In genomic region chr17:75832652-75833400, GRCh38 we compare ENCODE assay signal across 11 cellular contexts. TPM values are rescaled to one million over a fixed set of nuclear protein-coding genes. Genes with fewer than 3 reads are reported as not detected.
DNase-seq lines count a peak whose midpoint lies in the region; ATAC-seq, FAIRE-seq and TF ChIP-seq lines count a peak whose summit lies in the region.
"Had no signal": no experiment of that assay in that cellular context is flagged by ENCODE, and none has a peak within 500 bp of the region (broad histone marks: within the 10 kb centered on the region; RNA-seq: fewer than 3 reads in every experiment).

No MANE protein-coding gene starts in this region.

- H2AFZ ChIP-seq in K562 (ENCODE audit: low read depth, low read length), result no peak overlapping the region

- no peak for TF ChIP-seq RAD21 in K562 (CRISPR knock-in tag; conservative IDR thresholded peaks at IDR 0.05 in 1 of 2, IDR thresholded peaks at IDR 0.05 in 1 of 2)

- TF ChIP-seq CTCF in K562 (IDR thresholded peaks at IDR 0.05 in 2 of 3, conservative IDR thresholded peaks at IDR 0.05 in 1 of 3; ENCODE audit: insufficient read depth in 2 of 3, low read depth in 1 of 3, low read length in 3 of 3), result no peak
- no peak for TF ChIP-seq CTCF in ascending aorta (IDR thresholded peaks at IDR 0.05)

- POLR2A ChIA-PET in K562 (lab: Yijun Ruan, JAX), result interaction anchor here (1.0 to 4.8 kb wide), 7 partner anchors 8 to 57 kb away, joined by 3 to 46 read pairs (median 6); partner anchors contain the start of gene UNC13D

- H3K4me1 ChIP-seq in K562 (replicated peaks in 1 of 2; ENCODE audit: control insufficient read depth in 2 of 2, insufficient read depth in 2 of 2, low read length in 2 of 2) (peaks cover 0 to 57% of the 10 kb centered on the region in 2 experiments; a peak in 3 of 5 replicates), muscle layer of duodenum (ENCODE audit: control insufficient read depth in 1 of 2, insufficient read depth in 2 of 2, low read length in 2 of 2) (peaks cover 5 to 13% of the 10 kb centered on the region in 2 donors), ascending aorta (peaks cover 2 to 5% of the 10 kb centered on the region in 2 donors)

- H3K27me3 ChIP-seq in K562 (ENCODE audit: control insufficient read depth in 2 of 2, insufficient read depth in 2 of 2, low read length in 2 of 2) (no peaks in the 10 kb centered on the region), muscle layer of duodenum (ENCODE audit: low read depth, low read length) (no peaks in the 10 kb centered on the region), ascending aorta (no peaks in the 10 kb centered on the region)
- H3K27me3 ChIP-seq: ovary, SJSA1 had no signal

- no peak overlapping the region for H3K4me3 ChIP-seq in K562
- no peak overlapping the region for H3K4me3 ChIP-seq in muscle layer of duodenum (ENCODE audit: low read depth in 1 of 2, low read length in 2 of 2)
- H3K4me3 ChIP-seq in ascending aorta, result no peak overlapping the region
- H3K4me3 ChIP-seq: ovary, SJSA1 had no signal

- H3K9me3 ChIP-seq in KOPT-K1 (ENCODE audit: insufficient read depth, low read length, poor library complexity, severe bottlenecking) (no peaks in the 10 kb centered on the region), K562 (replicated peaks; ENCODE audit: control insufficient read depth, insufficient read depth, low read depth, low read length) (no peaks in the 10 kb centered on the region), muscle layer of duodenum (ENCODE audit: control insufficient read depth in 1 of 2, low read length in 2 of 2) (no peaks in the 10 kb centered on the region), ascending aorta (no peaks in the 10 kb centered on the region)
- H3K9me3 ChIP-seq: ovary, SJSA1 had no signal

- peak; percentile 12 for DNase-seq in COLO668 (lab: John Stamatoyannopoulos, UW; ENCODE audit: unreplicated experiment)
- DNase-seq in K562 (ENCODE audit: extremely low read depth in 1 of 4, low spot score in 3 of 4), result no peak
- no peak for DNase-seq in NCI-H345 treated with DMSO at 0.1 percent for 48 hours (lab: John Stamatoyannopoulos, UW; ENCODE audit: unreplicated experiment)
- no peak for DNase-seq in ascending aorta (ENCODE audit: low spot score in 2 of 2)
- DNase-seq: cerebellar nuclear complex, ovary had no signal

- FAIRE-seq in K562 (lab: Jason Lieb, UNC), result no peak

- BruUV-seq in K562 (replicated peaks; lab: Mats Ljungman, UMichigan), result no TSS peak

- H3K9ac ChIP-seq in K562 (ENCODE audit: insufficient read depth in 1 of 2, low read depth in 2 of 2, low read length in 2 of 2), result peak overlapping the region in 1 of 2 experiments; percentile 81; a peak in 2 of 4 replicates

- CTCF ChIA-PET in K562 (lab: Yijun Ruan, JAX; ENCODE audit: low intra/inter-chr PET ratio), result interaction anchor here (0.7 kb wide), 1 partner anchor 61 kb away, joined by 4 read pairs; no protein-coding TSS in a partner anchor

- H4K20me1 ChIP-seq in K562 (replicated peaks; ENCODE audit: control insufficient read depth, insufficient read depth, low read length), result 0 out of 2 replicates have a peak, but pooled peaks cover 4% of the 10 kb centered on the region

- in situ Hi-C loops in K562 (cut with MboI), result no loop called here

- H3K4me2 ChIP-seq in K562 (ENCODE audit: insufficient read depth, low read length), result no peak overlapping the region

- WGBS in K562 (ENCODE audit: insufficient coverage, low coverage, missing lambda C conversion rate), result 80% methylated on average over 6 of the region's 20 CpGs

- H3K36me3 ChIP-seq in KOPT-K1 (ENCODE audit: insufficient read depth, low read length) (peaks cover 86% of the 10 kb centered on the region), K562 (ENCODE audit: control insufficient read depth, insufficient read depth, low read length) (peaks cover 94% of the 10 kb centered on the region; the same call in 2 of the 3 replicates), muscle layer of duodenum (ENCODE audit: control insufficient read depth in 1 of 2, insufficient read depth in 2 of 2, low read length in 2 of 2) (peaks cover 0 to 32% of the 10 kb centered on the region in 2 donors), ascending aorta (peaks cover 21 to 45% of the 10 kb centered on the region in 2 donors)
- H3K36me3 ChIP-seq: ovary, SJSA1 had no signal

- H3K79me2 ChIP-seq in K562 (ENCODE audit: control insufficient read depth, insufficient read depth, low read length), result peaks cover 3% of the 10 kb centered on the region; the same call in 1 of the 3 replicates

- ATAC-seq in K562, result peak; percentile 38
- no peak for ATAC-seq in HG03135 (IDR thresholded peaks at IDR 0.05; ENCODE audit: unreplicated experiment)
- ATAC-seq in HG02763 (IDR thresholded peaks at IDR 0.05; ENCODE audit: unreplicated experiment), result no peak

- no peaks in the 10 kb centered on the region for H3K9me1 ChIP-seq in K562 (ENCODE audit: control insufficient read depth, insufficient read depth, low read length)

- peak; percentile 62; the same call in 1 of the 2 replicates for TF ChIP-seq POLR2A in K562 (conservative IDR thresholded peaks at IDR 0.05)

- H3K27ac ChIP-seq in KOPT-K1 (ENCODE audit: low read depth, low read length, poor library complexity, severe bottlenecking), result peak overlapping the region; percentile 93
- peak overlapping the region; percentile 45; the same call in 1 of the 3 replicates for H3K27ac ChIP-seq in K562 (ENCODE audit: extremely low read depth, low read depth, low read length)
- peak overlapping the region; percentile 49 for H3K27ac ChIP-seq in muscle layer of duodenum (ENCODE audit: low read length)
- peak overlapping the region in 1 of 2 donors; percentile 35 for H3K27ac ChIP-seq in ascending aorta
- H3K27ac ChIP-seq: ovary, SJSA1 had no signal

- intact Hi-C loops in K562 (cut with micrococcal nuclease) (no loop called here), ascending aorta (cut with DNase I) (no loop called here)

- no peak for TF ChIP-seq EP300 in K562 (IDR thresholded peaks at IDR 0.05; ENCODE audit: low read length)

RNA-seq across cellular contexts. Expression of gene UNC13D, which starts 11.4 kb away (rescaled TPM):
- 235 and 813 TPM in 2 replicates for total RNA-seq in K562 (2011; cell fraction: chromatin; rRNA removed; ENCODE audit: low replicate concordance)
- 592 and 605 TPM in 2 replicates for total RNA-seq in K562 (2011; cell fraction: nucleolus; rRNA removed)
- total RNA-seq in K562 (2011; cell fraction: nucleoplasm; rRNA removed), result 287 and 294 TPM in 2 replicates
- total RNA-seq in K562 (2014; rRNA removed), result 150 and 207 TPM in 2 replicates
- 22.9 and 31.6 TPM in 2 replicates for total RNA-seq in K562 (2014; rRNA removed; fragmentation: Illumina TruSeq; extraction: Trizol)
- 74.2 and 74.8 TPM in 2 replicates for total RNA-seq in K562 (2015; rRNA removed; fragmentation: Illumina TruSeq; extraction: Trizol)
- 222 and 244 TPM in 2 replicates for total RNA-seq in K562 (2021)
- 69.2 and 129 TPM in 2 replicates for polyA plus RNA-seq in K562 (2011; rRNA removed)
- 51.7 and 114 TPM in 2 replicates for polyA plus RNA-seq in K562 (2011; cell fraction: cytosol; rRNA removed)
- polyA plus RNA-seq in K562 (2011; cell fraction: nucleus; rRNA removed), result 454 and 648 TPM in 2 replicates
- 163 and 235 TPM in 2 replicates for polyA plus RNA-seq in K562 (2012)
- polyA plus RNA-seq in K562 (2014; fragmentation: Illumina TruSeq; extraction: Trizol), result 66.9 and 108 TPM in 2 replicates
- polyA plus RNA-seq in K562 (2014; fragmentation: Nextera tagmentation; extraction: Ambion mirVana), result 1 to 10 TPM in 1 of 2 experiments, under 1 TPM in 1; 0.86 to 1.9 TPM
- 147 and 160 TPM in 2 replicates for polyA plus RNA-seq in K562 (2014; rRNA removed)
- 34.9 and 44.0 TPM in 2 replicates for polyA minus RNA-seq in K562 (2011; rRNA and poly(A)+ RNA removed)
- polyA minus RNA-seq in K562 (2011; cell fraction: cytosol; rRNA and poly(A)+ RNA removed), result 92.5 and 106 TPM in 2 replicates
- polyA minus RNA-seq in K562 (2011; cell fraction: nucleus; rRNA and poly(A)+ RNA removed), result 163 and 184 TPM in 2 replicates
- total RNA-seq in ascending aorta, result 33.1 TPM
- total RNA-seq: SJSA1 had no signal

RNA-seq across cellular contexts. Expression of gene WBP2, which starts 22.3 kb away (rescaled TPM):
- 86.2 and 163 TPM in 2 replicates for total RNA-seq in K562 (2011; cell fraction: chromatin; rRNA removed; ENCODE audit: low replicate concordance)
- 82.5 and 95.5 TPM in 2 replicates for total RNA-seq in K562 (2011; cell fraction: nucleolus; rRNA removed)
- total RNA-seq in K562 (2011; cell fraction: nucleoplasm; rRNA removed), result 79.1 and 87.2 TPM in 2 replicates
- total RNA-seq in K562 (2014; rRNA removed) (25.2 and 35.8 TPM in 2 replicates), K562 (2014; rRNA removed; fragmentation: Illumina TruSeq; extraction: Trizol) (18.1 and 22.9 TPM in 2 replicates), K562 (2015; rRNA removed; fragmentation: Illumina TruSeq; extraction: Trizol) (13.8 and 16.2 TPM in 2 replicates), K562 (2021) (63.5 and 74.3 TPM in 2 replicates), ascending aorta (50.7 TPM)
- polyA plus RNA-seq in K562 (2011; rRNA removed) (20.0 and 81.3 TPM in 2 replicates), K562 (2014; fragmentation: Illumina TruSeq; extraction: Trizol) (68.6 and 96.0 TPM in 2 replicates), K562 (2014; fragmentation: Nextera tagmentation; extraction: Ambion mirVana) (1 to 10 TPM; 2.2 to 3.7 TPM), K562 (2014; rRNA removed) (30.9 and 33.1 TPM in 2 replicates)
- 25.6 and 40.9 TPM in 2 replicates for polyA plus RNA-seq in K562 (2011; cell fraction: cytosol; rRNA removed)
- polyA plus RNA-seq in K562 (2011; cell fraction: nucleus; rRNA removed), result 60.4 and 70.3 TPM in 2 replicates
- 83.9 and 158 TPM in 2 replicates for polyA plus RNA-seq in K562 (2012)
- 25.4 and 47.1 TPM in 2 replicates for polyA minus RNA-seq in K562 (2011; rRNA and poly(A)+ RNA removed)
- polyA minus RNA-seq in K562 (2011; cell fraction: cytosol; rRNA and poly(A)+ RNA removed), result 45.1 and 49.2 TPM in 2 replicates
- polyA minus RNA-seq in K562 (2011; cell fraction: nucleus; rRNA and poly(A)+ RNA removed), result 30.4 and 43.1 TPM in 2 replicates

RNA-seq across cellular contexts. Expression of gene TRIM47, which starts 45.6 kb away (rescaled TPM):
- 3.4 and 21.0 TPM in 2 replicates for total RNA-seq in K562 (2011; cell fraction: chromatin; rRNA removed; ENCODE audit: low replicate concordance)
- 13.6 and 18.0 TPM in 2 replicates for total RNA-seq in K562 (2011; cell fraction: nucleolus; rRNA removed)
- total RNA-seq in K562 (2011; cell fraction: nucleoplasm; rRNA removed), result 5.5 and 10.1 TPM in 2 replicates
- total RNA-seq in K562 (2014; rRNA removed) (4.0 and 4.6 TPM in 2 replicates), K562 (2014; rRNA removed; fragmentation: Illumina TruSeq; extraction: Trizol) (1.0 and 1.1 TPM in 2 replicates), K562 (2015; rRNA removed; fragmentation: Illumina TruSeq; extraction: Trizol) (3.9 and 4.3 TPM in 2 replicates), K562 (2021) (5.8 and 6.1 TPM in 2 replicates), ascending aorta (132 TPM)
- polyA plus RNA-seq in K562 (2011; rRNA removed) (3.2 and 5.6 TPM in 2 replicates), K562 (2014; fragmentation: Illumina TruSeq; extraction: Trizol) (1.9 and 3.4 TPM in 2 replicates), K562 (2014; fragmentation: Nextera tagmentation; extraction: Ambion mirVana) (under 1 TPM; 0.56 to 0.63 TPM), K562 (2014; rRNA removed) (3.7 and 5.5 TPM in 2 replicates)
- 5.1 and 9.1 TPM in 2 replicates for polyA plus RNA-seq in K562 (2011; cell fraction: cytosol; rRNA removed)
- polyA plus RNA-seq in K562 (2011; cell fraction: nucleus; rRNA removed), result 15.5 and 18.6 TPM in 2 replicates
- polyA plus RNA-seq in K562 (2012), result 4.2 and 6.8 TPM in 2 replicates
- 1.9 and 2.6 TPM in 2 replicates for polyA minus RNA-seq in K562 (2011; rRNA and poly(A)+ RNA removed)
- 4.6 and 5.6 TPM in 2 replicates for polyA minus RNA-seq in K562 (2011; cell fraction: cytosol; rRNA and poly(A)+ RNA removed)
- 8.6 and 9.2 TPM in 2 replicates for polyA minus RNA-seq in K562 (2011; cell fraction: nucleus; rRNA and poly(A)+ RNA removed)

RNA-seq across cellular contexts. Expression of gene UNK, which starts 48.2 kb away (rescaled TPM):
- 112 and 148 TPM in 2 replicates for total RNA-seq in K562 (2011; cell fraction: chromatin; rRNA removed; ENCODE audit: low replicate concordance)
- 60.9 and 67.9 TPM in 2 replicates for total RNA-seq in K562 (2011; cell fraction: nucleolus; rRNA removed)
- 116 and 161 TPM in 2 replicates for total RNA-seq in K562 (2011; cell fraction: nucleoplasm; rRNA removed)
- total RNA-seq in K562 (2014; rRNA removed) (12.8 and 16.0 TPM in 2 replicates), K562 (2014; rRNA removed; fragmentation: Illumina TruSeq; extraction: Trizol) (24.8 and 27.6 TPM in 2 replicates), K562 (2015; rRNA removed; fragmentation: Illumina TruSeq; extraction: Trizol) (25.8 and 27.7 TPM in 2 replicates), K562 (2021) (22.2 and 26.7 TPM in 2 replicates), ascending aorta (73.9 TPM)
- polyA plus RNA-seq in K562 (2011; rRNA removed) (38.6 and 38.7 TPM in 2 replicates), K562 (2014; fragmentation: Illumina TruSeq; extraction: Trizol) (36.5 and 38.1 TPM in 2 replicates), K562 (2014; fragmentation: Nextera tagmentation; extraction: Ambion mirVana) (10 to 100 TPM; 13.7 to 18.8 TPM), K562 (2014; rRNA removed) (24.2 and 25.4 TPM in 2 replicates)
- 17.7 and 26.9 TPM in 2 replicates for polyA plus RNA-seq in K562 (2011; cell fraction: cytosol; rRNA removed)
- polyA plus RNA-seq in K562 (2011; cell fraction: nucleus; rRNA removed), result 31.3 and 35.3 TPM in 2 replicates
- 20.2 and 24.9 TPM in 2 replicates for polyA plus RNA-seq in K562 (2012)
- polyA minus RNA-seq in K562 (2011; rRNA and poly(A)+ RNA removed), result 25.3 and 43.9 TPM in 2 replicates
- 6.6 and 14.4 TPM in 2 replicates for polyA minus RNA-seq in K562 (2011; cell fraction: cytosol; rRNA and poly(A)+ RNA removed)
- 17.8 and 34.1 TPM in 2 replicates for polyA minus RNA-seq in K562 (2011; cell fraction: nucleus; rRNA and poly(A)+ RNA removed)
